7 cellular contexts compared by ENCODE assay signal in genomic region chr19:3671680-3672574, GRCh38. TPM values are rescaled to one million over a fixed set of nuclear protein-coding genes. Genes with fewer than 3 reads are reported as not detected.
DNase-seq lines count a peak whose midpoint lies in the region; ATAC-seq and TF ChIP-seq lines count a peak whose summit lies in the region.

No MANE protein-coding gene starts in this region.

- H3K14ac ChIP-seq in IMR-90 (replicated peaks; ENCODE audit: low read depth, low read length) = peak overlapping the region; percentile 68

- peak overlapping the region; percentile 77 for H3K27ac ChIP-seq in IMR-90 (ENCODE audit: insufficient read depth, low read length)
- peak overlapping the region; percentile 83 for H3K27ac ChIP-seq in lower lobe of right lung
- H3K27ac ChIP-seq in stomach = peak overlapping the region; percentile 82 to 97 (median 95)

- peak; percentile 28; the same call in 1 of the 2 replicates for TF ChIP-seq CTCF in IMR-90 (conservative IDR thresholded peaks at IDR 0.05; ENCODE audit: low read depth, low read length)
- TF ChIP-seq CTCF in lower lobe of right lung (IDR thresholded peaks at IDR 0.05) = no peak
- TF ChIP-seq CTCF in stomach (IDR thresholded peaks at IDR 0.05) = no peak

- peaks cover 27% of the 10 kb centered on the region for H3K4me1 ChIP-seq in IMR-90 (ENCODE audit: control insufficient read depth, insufficient read depth, low read length)
- peaks cover 31% of the 10 kb centered on the region for H3K4me1 ChIP-seq in lower lobe of right lung
- peaks cover 36 to 81% (median 55%) of the 10 kb centered on the region in 4 donors for H3K4me1 ChIP-seq in stomach

- POLR2A ChIA-PET in IMR-90 (lab: Charles Lee; ENCODE audit: unreplicated experiment) = no interaction called here
- POLR2A ChIA-PET in activated naive CD8-positive, alpha-beta T cell treated with anti-CD3 and anti-CD28 coated beads, Interleukin-2, amount 10 ng/mL, durations not matched to agents 7 days and 5 days (lab: Charles Lee) = interaction anchor here (0.5 to 1.3 kb wide), 4 partner anchors 16 to 1193 kb away, joined by 3 to 4 read pairs (median 4); no protein-coding TSS in a partner anchor

- H3K9me3 Mint-ChIP-seq in activated naive CD8-positive, alpha-beta T cell treated with anti-CD3 and anti-CD28 coated beads, Interleukin-2, amount 10 ng/mL, durations not matched to agents 7 days and 5 days = no peaks in the 10 kb centered on the region

- H2AK5ac ChIP-seq in IMR-90 (ENCODE audit: low read depth, low read length) = peak overlapping the region; percentile 92

- peak overlapping the region; percentile 70; the same call in 1 of the 2 replicates for H2BK120ac ChIP-seq in IMR-90 (ENCODE audit: low read depth, low read length)

- H3K9me3 ChIP-seq in IMR-90 (ENCODE audit: control insufficient read depth, insufficient read depth, low read length) (no peaks in the 10 kb centered on the region), lower lobe of right lung (no peaks in the 10 kb centered on the region), stomach (no peaks in the 10 kb centered on the region)

- peak overlapping the region; percentile 28 for H3K27ac Mint-ChIP-seq in activated naive CD8-positive, alpha-beta T cell treated with anti-CD3 and anti-CD28 coated beads, Interleukin-2, amount 10 ng/mL, durations not matched to agents 7 days and 5 days

- peaks cover 4% of the 10 kb centered on the region; the same call in 1 of the 2 replicates for H3K9me1 ChIP-seq in IMR-90 (ENCODE audit: insufficient read depth, low read length)

- BruUV-seq in IMR-90 (replicated peaks; lab: Mats Ljungman, UMichigan) = no TSS peak

- H3K79me1 ChIP-seq in IMR-90 (ENCODE audit: low read depth in 1 of 2, low read length in 2 of 2) = peaks cover 11 to 68% of the 10 kb centered on the region in 2 experiments

- ATAC-seq in IMR-90 (ENCODE audit: low read depth) = peak; percentile 7
- peak; percentile 48 for ATAC-seq in activated naive CD8-positive, alpha-beta T cell treated with anti-CD3 and anti-CD28 coated beads, Interleukin-2, amount 10 ng/mL, durations not matched to agents 7 days and 5 days (ENCODE audit: low read depth)
- ATAC-seq in lower lobe of right lung = peak; percentile 3 to 12
- ATAC-seq in HG02973 (IDR thresholded peaks at IDR 0.05; ENCODE audit: unreplicated experiment) = no peak

- no peaks in the 10 kb centered on the region for H3K27me3 Mint-ChIP-seq in activated naive CD8-positive, alpha-beta T cell treated with anti-CD3 and anti-CD28 coated beads, Interleukin-2, amount 10 ng/mL, durations not matched to agents 7 days and 5 days

- peak overlapping the region; percentile 5; the same call in 1 of the 2 replicates for H3K9ac ChIP-seq in IMR-90 (ENCODE audit: low read depth, low read length)

- peak overlapping the region; percentile 52 for H3K4me3 Mint-ChIP-seq in activated naive CD8-positive, alpha-beta T cell treated with anti-CD3 and anti-CD28 coated beads, Interleukin-2, amount 10 ng/mL, durations not matched to agents 7 days and 5 days

- H4K91ac ChIP-seq in IMR-90 (ENCODE audit: insufficient read depth, low read depth, low read length) = peak overlapping the region; percentile 43; the same call in 1 of the 2 replicates

- H3K4me3 ChIP-seq in IMR-90 (ENCODE audit: insufficient read depth, low read depth, low read length) (no peak overlapping the region), lower lobe of right lung (peak overlapping the region; percentile 36), stomach (peak overlapping the region; percentile 22 to 39 (median 33))

- peaks cover 9% of the 10 kb centered on the region for H3K4me1 Mint-ChIP-seq in activated naive CD8-positive, alpha-beta T cell treated with anti-CD3 and anti-CD28 coated beads, Interleukin-2, amount 10 ng/mL, durations not matched to agents 7 days and 5 days

- TF ChIP-seq POLR2A in IMR-90 (IDR thresholded peaks at IDR 0.05; ENCODE audit: low read depth, low read length) (no peak), stomach (IDR thresholded peaks at IDR 0.05) (no peak)

- dilution Hi-C loops in IMR-90 (cut with HindIII; ENCODE audit: low sequenced_read_pairs, unreplicated experiment) = no loop called here

- H4K5ac ChIP-seq in IMR-90 (ENCODE audit: low read depth, low read length) = peak overlapping the region; percentile 12; the same call in 1 of the 2 replicates

- CTCF ChIA-PET in IMR-90 (lab: Yijun Ruan, JAX) = no interaction called here

- peak overlapping the region; percentile 69 to 77; a peak in 3 of 4 replicates for H4K8ac ChIP-seq in IMR-90 (ENCODE audit: low read depth in 2 of 2, low read length in 2 of 2)

- DNase-seq in IMR-90 = peak; percentile 20
- DNase-seq in activated naive CD8-positive, alpha-beta T cell treated with anti-CD3 and anti-CD28 coated beads, Interleukin-2, amount 10 ng/mL, durations not matched to agents 7 days and 5 days = peak; percentile 49
- DNase-seq in lower lobe of right lung = no peak
- DNase-seq in stomach = no peak
- no peak for DNase-seq in NCI-H2171 treated with DMSO at 0.1 percent for 48 hours (lab: John Stamatoyannopoulos, UW)
- DNase-seq in NCI-H345 (lab: John Stamatoyannopoulos, UW) = no peak

- H4K20me1 ChIP-seq in IMR-90 (ENCODE audit: insufficient read depth, low read length) = peaks cover 29% of the 10 kb centered on the region

- no peak for TF ChIP-seq EP300 in stomach (IDR thresholded peaks at IDR 0.05)

- peak overlapping the region; percentile 73 for H2AFZ ChIP-seq in IMR-90 (replicated peaks; ENCODE audit: low read length, poor library complexity)

- H2AK9ac ChIP-seq in IMR-90 (replicated peaks; ENCODE audit: low read depth, low read length, poor library complexity) = peak overlapping the region; percentile 95

- H2BK5ac ChIP-seq in IMR-90 (ENCODE audit: low read depth, low read length, poor library complexity, severe bottlenecking) = peak overlapping the region; percentile 51

- intact Hi-C loops in IMR-90 (cut with micrococcal nuclease) = loop anchor here (2.0 kb wide), 1 partner anchor 27 kb away; no protein-coding TSS in a partner anchor
- intact Hi-C loops in lower lobe of right lung (cut with DNase I) = no loop called here
- intact Hi-C loops in stomach (cut with DNase I; ENCODE audit: low total_unique reads) = no loop called here

- H2BK15ac ChIP-seq in IMR-90 (ENCODE audit: low read depth, low read length) = no peak overlapping the region

- H3K18ac ChIP-seq in IMR-90 (ENCODE audit: low read depth, low read length) = no peak overlapping the region

- WGBS in IMR-90 (ENCODE audit: extremely low coverage in 2 of 2, insufficient read length in 1 of 2), 2 experiments = 19% methylated on average over 20 of the region's 40 CpGs; no CpG with 5 or more reads in 1 of the 2 experiments
- WGBS in stomach, 5 donors = 51 to 65% (median 60%) methylated on average over 37 to 40 of the region's 40 CpGs

- peak overlapping the region; percentile 40; the same call in 1 of the 2 replicates for H3K23ac ChIP-seq in IMR-90 (ENCODE audit: low read depth, low read length)

- TF ChIP-seq RAD21 in IMR-90 (IDR thresholded peaks at IDR 0.05; ENCODE audit: low read length) = 0 out of 2 replicates have a peak, but pooled peaks have one; percentile 12

- H3K36me3 Mint-ChIP-seq in activated naive CD8-positive, alpha-beta T cell treated with anti-CD3 and anti-CD28 coated beads, Interleukin-2, amount 10 ng/mL, durations not matched to agents 7 days and 5 days = no peaks in the 10 kb centered on the region

- H3K4ac ChIP-seq in IMR-90 (ENCODE audit: low read depth, low read length) = peak overlapping the region; percentile 90

- H3K27me3 ChIP-seq in IMR-90 (ENCODE audit: control insufficient read depth, insufficient read depth, low read length) = no peaks in the 10 kb centered on the region
- H3K27me3 ChIP-seq in lower lobe of right lung (ENCODE audit: low read depth) = no peaks in the 10 kb centered on the region
- no peaks in the 10 kb centered on the region for H3K27me3 ChIP-seq in stomach

- in situ Hi-C loops in IMR-90 (cut with MboI; ENCODE audit: low sequenced_read_pairs) = no loop called here

- H3K4me2 ChIP-seq in IMR-90 (ENCODE audit: low read depth, low read length) = no peak overlapping the region

- peaks cover 5% of the 10 kb centered on the region; the same call in 1 of the 2 replicates for H3K36me3 ChIP-seq in IMR-90 (ENCODE audit: control insufficient read depth, insufficient read depth, low read length)
- peaks cover 3% of the 10 kb centered on the region for H3K36me3 ChIP-seq in lower lobe of right lung
- peaks cover 0 to 18% (median 6%) of the 10 kb centered on the region in 4 donors for H3K36me3 ChIP-seq in stomach

- no peak overlapping the region for H3K56ac ChIP-seq in IMR-90 (ENCODE audit: extremely low read depth, insufficient read depth, low read length)

- H2BK20ac ChIP-seq in IMR-90 (ENCODE audit: low read depth, low read length) = no peak overlapping the region

RNA-seq across cellular contexts. Expression of gene PIP5K1C, which starts 28.3 kb away (rescaled TPM):
- total RNA-seq in IMR-90 (2012; rRNA removed) = 10.8 and 13.6 TPM in 2 replicates
- polyA plus RNA-seq in IMR-90 (2012; rRNA removed) = 23.3 and 28.0 TPM in 2 replicates
- polyA plus RNA-seq in IMR-90 (2012; cell fraction: cytosol; rRNA removed) = 14.8 and 28.7 TPM in 2 replicates
- polyA plus RNA-seq in IMR-90 (2012; cell fraction: nucleus; rRNA removed; ENCODE audit: low replicate concordance) = 21.1 and 41.9 TPM in 2 replicates
- total RNA-seq in activated naive CD8-positive, alpha-beta T cell treated with anti-CD3 and anti-CD28 coated beads, Interleukin-2, amount 10 ng/mL, durations not matched to agents 7 days and 5 days = 10 to 100 TPM; 18.9 to 23.5 TPM
- total RNA-seq in lower lobe of right lung = 43.6 TPM
- total RNA-seq in stomach = 100 to 1,000 TPM in 1 of 5 donors, 10 to 100 TPM in 4; 15.1 to 164 (median 36.8) TPM
- 10 to 100 TPM in 2 of 3 donors, 1 to 10 TPM in 1; 8.6 to 18.5 (median 12.5) TPM for polyA plus RNA-seq in stomach

RNA-seq across cellular contexts. Expression of gene TJP3, which starts 36.3 kb away (rescaled TPM):
- total RNA-seq in IMR-90 (2012; rRNA removed) (not detected in 2 replicates), lower lobe of right lung (34.4 TPM), stomach (100 to 1,000 TPM in 2 of 5 donors, 10 to 100 TPM in 3; 31.9 to 204 (median 95.1) TPM)
- polyA plus RNA-seq in IMR-90 (2012; rRNA removed) (not detected in 2 replicates), stomach (10 to 100 TPM; 62.3 to 96.1 (median 93.1) TPM)
- polyA plus RNA-seq in IMR-90 (2012; cell fraction: cytosol; rRNA removed) = 0.03 TPM in 1 of 2 replicates, not detected in the other
- not detected in 2 replicates for polyA plus RNA-seq in IMR-90 (2012; cell fraction: nucleus; rRNA removed; ENCODE audit: low replicate concordance)
- 1 to 10 TPM; 5.2 to 7.6 TPM for total RNA-seq in activated naive CD8-positive, alpha-beta T cell treated with anti-CD3 and anti-CD28 coated beads, Interleukin-2, amount 10 ng/mL, durations not matched to agents 7 days and 5 days

RNA-seq across cellular contexts. Expression of gene CACTIN, which starts 45.3 kb away (rescaled TPM):
- 10.8 and 12.8 TPM in 2 replicates for total RNA-seq in IMR-90 (2012; rRNA removed)
- polyA plus RNA-seq in IMR-90 (2012; rRNA removed) = 19.5 and 25.1 TPM in 2 replicates
- 16.4 and 29.5 TPM in 2 replicates for polyA plus RNA-seq in IMR-90 (2012; cell fraction: cytosol; rRNA removed)
- polyA plus RNA-seq in IMR-90 (2012; cell fraction: nucleus; rRNA removed; ENCODE audit: low replicate concordance) = 48.6 and 103 TPM in 2 replicates
- 10 to 100 TPM; 36.8 to 40.8 TPM for total RNA-seq in activated naive CD8-positive, alpha-beta T cell treated with anti-CD3 and anti-CD28 coated beads, Interleukin-2, amount 10 ng/mL, durations not matched to agents 7 days and 5 days
- total RNA-seq in lower lobe of right lung = 20.3 TPM
- 100 to 1,000 TPM in 1 of 5 donors, 10 to 100 TPM in 3, 1 to 10 TPM in 1; 9.8 to 180 (median 19.4) TPM for total RNA-seq in stomach
- 10 to 100 TPM; 10.2 to 13.9 (median 12.4) TPM for polyA plus RNA-seq in stomach

Comparison
In these comparisons a context has a peak if more than half of its experiments do, and no peak if none do; other contexts are left out.
1. DNase-seq: peak in IMR-90 (single experiment) and activated naive CD8-positive, alpha-beta T cell treated with anti-CD3 and anti-CD28 coated beads, Interleukin-2, amount 10 ng/mL, durations not matched to agents 7 days and 5 days (single experiment); none in lower lobe of right lung (single experiment), stomach (single experiment), NCI-H2171 treated with DMSO at 0.1 percent for 48 hours (single experiment) and NCI-H345 (single experiment).
2. Peak in every context shown above with its lines, with median percentiles within 50 percentile points of each other: H3K27ac ChIP-seq.